19 cellular contexts compared by ENCODE assay signal in the genomic region with DNA sequence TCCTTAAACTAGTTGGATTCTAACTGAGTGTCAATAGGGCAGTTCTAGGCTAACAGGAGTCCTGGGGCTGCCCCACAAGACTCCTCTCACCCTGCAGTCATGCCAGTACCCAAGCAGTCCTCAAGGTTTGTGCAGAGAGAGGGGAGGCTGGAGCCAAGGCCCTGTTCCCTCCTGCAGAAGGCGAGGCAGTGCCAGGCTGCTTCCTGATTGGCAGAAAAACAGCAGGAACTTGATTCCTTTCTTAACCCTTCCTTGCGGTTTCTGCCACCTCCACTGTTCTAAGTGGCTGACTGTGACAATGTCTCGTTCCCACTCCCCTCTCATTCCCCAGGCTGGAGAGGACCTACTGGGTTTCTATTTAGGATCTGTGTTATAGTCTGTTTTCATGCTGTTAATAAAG.
DNase-seq lines count a peak whose midpoint lies in the region; ATAC-seq and TF ChIP-seq lines count a peak whose summit lies in the region.
"Had no signal": no experiment of that assay in that cellular context is flagged by ENCODE, and none has a peak within 500 bp of the region (broad histone marks: within the 10 kb centered on the region; RNA-seq: fewer than 3 reads in every experiment).

No MANE protein-coding gene starts in this region.

- TF ChIP-seq RAD21 in IMR-90 (IDR thresholded peaks at IDR 0.05; ENCODE audit: low read length), result no peak

- no peak overlapping the region for H2AK9ac ChIP-seq in IMR-90 (replicated peaks; ENCODE audit: low read depth, low read length, poor library complexity)

- H3K4me1 ChIP-seq in IMR-90 (ENCODE audit: control insufficient read depth, insufficient read depth, low read length) (peaks cover 17% of the 10 kb centered on the region), psoas muscle (peaks cover 8% of the 10 kb centered on the region)
- H3K4me1 ChIP-seq: BLaER1, HAP-1 had no signal

- 0 out of 2 replicates have a peak overlapping the region, but pooled peaks have one; percentile 62 for H2AK5ac ChIP-seq in IMR-90 (ENCODE audit: low read depth, low read length)

- H3K27ac ChIP-seq in CD4-positive, alpha-beta T cell (ENCODE audit: low read depth, low read length), result no peak overlapping the region
- H3K27ac ChIP-seq in IMR-90 (ENCODE audit: insufficient read depth, low read length) (peak overlapping the region; percentile 13; the same call in 1 of the 2 replicates), psoas muscle (peak overlapping the region; percentile 41)
- H3K27ac ChIP-seq: BLaER1, C4-2B had no signal

- H3K4me2 ChIP-seq in IMR-90 (ENCODE audit: low read depth, low read length), result no peak overlapping the region
- H3K4me2 ChIP-seq: BLaER1 had no signal

- no peak overlapping the region for H3K9ac ChIP-seq in IMR-90 (ENCODE audit: low read depth, low read length)
- H3K9ac ChIP-seq: BLaER1 had no signal

- no peak overlapping the region; a peak in 1 of 4 replicates for H4K8ac ChIP-seq in IMR-90 (ENCODE audit: low read depth in 2 of 2, low read length in 2 of 2)

- H3K4me3 Mint-ChIP-seq in CD4-positive, alpha-beta T cell, result no peak overlapping the region
- H3K4me3 Mint-ChIP-seq: B cell; CD4-positive, CD25-positive, alpha-beta regulatory T cell; CD8-positive, alpha-beta memory T cell; HFFc6 had no signal

- in situ Hi-C loops in IMR-90 (cut with MboI; ENCODE audit: low sequenced_read_pairs), result no loop called here

- H2BK20ac ChIP-seq in IMR-90 (ENCODE audit: low read depth, low read length), result no peak overlapping the region

- no CpG with 5 or more reads among the region's 3 CpGs for WGBS in IMR-90 (ENCODE audit: extremely low coverage in 2 of 2, insufficient read length in 1 of 2), 2 experiments
- WGBS in psoas muscle, 3 donors, result 52 to 89% (median 60%) methylated on average over 3 of the region's 3 CpGs

- no peaks in the 10 kb centered on the region for H3K27me3 Mint-ChIP-seq in CD4-positive, alpha-beta T cell
- H3K27me3 Mint-ChIP-seq: B cell; CD4-positive, CD25-positive, alpha-beta regulatory T cell; CD8-positive, alpha-beta memory T cell had no signal

- intact Hi-C loops in CD4-positive, alpha-beta T cell (cut with DNase I, micrococcal nuclease), result no loop called here
- intact Hi-C loops in IMR-90 (cut with micrococcal nuclease) (loop anchor here (10.0 kb wide), 1 partner anchor 593 kb away; no protein-coding TSS in a partner anchor), psoas muscle (cut with DNase I) (no loop called here), Right ventricle myocardium superior (cut with DNase I) (loop anchor here (10.0 kb wide), 1 partner anchor 893 kb away; a partner anchor contains a TSS)

- TF ChIP-seq CTCF in CD4-positive, alpha-beta T cell (IDR thresholded peaks at IDR 0.05), result no peak
- TF ChIP-seq CTCF in IMR-90 (conservative IDR thresholded peaks at IDR 0.05; ENCODE audit: low read depth, low read length), result no peak
- TF ChIP-seq CTCF in psoas muscle (IDR thresholded peaks at IDR 0.05), result no peak

- no peak overlapping the region for H2AFZ ChIP-seq in IMR-90 (replicated peaks; ENCODE audit: low read length, poor library complexity)

- no peak overlapping the region; the same call in 2 of the 3 replicates for H2BK15ac ChIP-seq in IMR-90 (ENCODE audit: low read depth, low read length)

- TF ChIP-seq POLR2A in IMR-90 (IDR thresholded peaks at IDR 0.05; ENCODE audit: low read depth, low read length), result no peak

- H3K56ac ChIP-seq in IMR-90 (ENCODE audit: extremely low read depth, insufficient read depth, low read length), result no peak overlapping the region

- H4K5ac ChIP-seq in IMR-90 (ENCODE audit: low read depth, low read length), result peak overlapping the region; percentile 91

- H3K36me3 ChIP-seq in IMR-90 (ENCODE audit: control insufficient read depth, insufficient read depth, low read length) (peaks cover 20% of the 10 kb centered on the region), psoas muscle (ENCODE audit: insufficient read depth in 1 of 2, low read depth in 1 of 2) (peaks cover 2 to 74% of the 10 kb centered on the region in 2 donors)

- H3K9me3 ChIP-seq in CD4-positive, alpha-beta T cell (ENCODE audit: control insufficient read depth, low read length), result no peaks in the 10 kb centered on the region
- H3K9me3 ChIP-seq in IMR-90 (ENCODE audit: control insufficient read depth, insufficient read depth, low read length) (no peaks in the 10 kb centered on the region), psoas muscle (no peaks in the 10 kb centered on the region)
- H3K9me3 ChIP-seq: HAP-1 had no signal

- POLR2A ChIA-PET in CD4-positive, alpha-beta T cell (lab: Charles Lee), result no interaction called here
- POLR2A ChIA-PET in IMR-90 (lab: Charles Lee; ENCODE audit: unreplicated experiment), result no interaction called here

- H3K4me1 Mint-ChIP-seq in CD4-positive, alpha-beta T cell (ENCODE audit: low read depth), result peaks cover 5% of the 10 kb centered on the region
- H3K4me1 Mint-ChIP-seq: B cell; CD8-positive, alpha-beta memory T cell had no signal

- H2BK120ac ChIP-seq in IMR-90 (ENCODE audit: low read depth, low read length), result peak overlapping the region; percentile 64

- peak overlapping the region; percentile 59 for H3K4ac ChIP-seq in IMR-90 (ENCODE audit: low read depth, low read length)

- no peak for ATAC-seq in CD4-positive, alpha-beta T cell (ENCODE audit: poor library complexity)
- ATAC-seq in IMR-90 (ENCODE audit: low read depth), result no peak
- peak in 2 of 4 donors; percentile 17 to 22 for ATAC-seq in psoas muscle
- ATAC-seq in Right ventricle myocardium superior (ENCODE audit: poor library complexity), result no peak
- ATAC-seq: GM12878 had no signal

- dilution Hi-C loops in IMR-90 (cut with HindIII; ENCODE audit: low sequenced_read_pairs, unreplicated experiment), result no loop called here

- no peaks in the 10 kb centered on the region for H3K9me3 Mint-ChIP-seq in CD4-positive, alpha-beta T cell
- H3K9me3 Mint-ChIP-seq: CD4-positive, CD25-positive, alpha-beta regulatory T cell; CD8-positive, alpha-beta memory T cell; HFFc6 had no signal

- H4K20me1 ChIP-seq in IMR-90 (ENCODE audit: insufficient read depth, low read length), result no peaks in the 10 kb centered on the region; the same call in 1 of the 2 replicates
- H4K20me1 ChIP-seq: BLaER1 had no signal

- H3K23ac ChIP-seq in IMR-90 (ENCODE audit: low read depth, low read length), result no peak overlapping the region

- CTCF ChIA-PET in CD4-positive, alpha-beta T cell (lab: Charles Lee), result no interaction called here
- CTCF ChIA-PET in IMR-90 (lab: Yijun Ruan, JAX), result interaction anchor here (0.7 kb wide), 1 partner anchor 67 kb away, joined by 3 read pairs; no protein-coding TSS in a partner anchor

- H3K4me3 ChIP-seq in IMR-90 (ENCODE audit: insufficient read depth, low read depth, low read length) (no peak overlapping the region), psoas muscle (no peak overlapping the region)
- H3K4me3 ChIP-seq: BLaER1, GM12878, HAP-1 had no signal

- BruUV-seq in IMR-90 (replicated peaks; lab: Mats Ljungman, UMichigan), result no TSS peak

- H3K18ac ChIP-seq in IMR-90 (ENCODE audit: low read depth, low read length), result peak overlapping the region; percentile 83

- peaks cover 94% of the 10 kb centered on the region for H3K36me3 Mint-ChIP-seq in CD4-positive, alpha-beta T cell (ENCODE audit: low read depth)

- peak overlapping the region; percentile 3 for H2BK5ac ChIP-seq in IMR-90 (ENCODE audit: low read depth, low read length, poor library complexity, severe bottlenecking)

- H4K91ac ChIP-seq in IMR-90 (ENCODE audit: insufficient read depth, low read depth, low read length), result peak overlapping the region; percentile 76

- DNase-seq in CD4-positive, alpha-beta T cell, result no peak
- no peak for DNase-seq in IMR-90
- no peak for DNase-seq in psoas muscle
- DNase-seq in middle frontal gyrus (ENCODE audit: extremely low spot score, low spot score), result no peak
- DNase-seq in Ammon's horn (ENCODE audit: low spot score), result no peak
- no peak for DNase-seq in Right ventricle myocardium superior
- DNase-seq: CD4-positive, CD25-positive, alpha-beta regulatory T cell; CD8-positive, alpha-beta memory T cell; DMS 273 treated with DMSO at 0.1 percent for 48 hours; DMS79; EL; GDM1; GOT3; HFFc6 had no signal

- H3K9me1 ChIP-seq in IMR-90 (ENCODE audit: insufficient read depth, low read length), result peaks cover 14% of the 10 kb centered on the region

- no peaks in the 10 kb centered on the region for H3K27me3 ChIP-seq in CD4-positive, alpha-beta T cell (ENCODE audit: control insufficient read depth, insufficient read depth, low read length)
- H3K27me3 ChIP-seq in IMR-90 (ENCODE audit: control insufficient read depth, insufficient read depth, low read length) (no peaks in the 10 kb centered on the region), psoas muscle (ENCODE audit: insufficient read depth in 3 of 3, low read length in 2 of 3) (no peaks in the 10 kb centered on the region)
- H3K27me3 ChIP-seq: BLaER1 had no signal

- peak overlapping the region; percentile 63; the same call in 1 of the 2 replicates for H3K14ac ChIP-seq in IMR-90 (replicated peaks; ENCODE audit: low read depth, low read length)

- peak overlapping the region; percentile 14 for H3K27ac Mint-ChIP-seq in CD4-positive, alpha-beta T cell
- H3K27ac Mint-ChIP-seq: B cell, HFFc6 had no signal

- H3K79me1 ChIP-seq in IMR-90 (ENCODE audit: low read depth in 1 of 2, low read length in 2 of 2), result no peaks in the 10 kb centered on the region

TF ChIP-seq in IMR-90, 13 proteins besides CTCF, POLR2A, EP300 and RAD21 (continues in another document):
- TF ChIP-seq RFX5 (IDR thresholded peaks at IDR 0.05; ENCODE audit: low read depth, low read length) (no peak), BHLHE40 (IDR thresholded peaks at IDR 0.05; ENCODE audit: low read depth, low read length) (no peak), MXI1 (IDR thresholded peaks at IDR 0.05; ENCODE audit: borderline replicate concordance, low read depth, low read length) (no peak), MAZ (IDR thresholded peaks at IDR 0.05; ENCODE audit: borderline replicate concordance, low read depth, low read length) (no peak), RCOR1 (IDR thresholded peaks at IDR 0.05; ENCODE audit: insufficient replicate concordance, low read length) (no peak), CHD1 (IDR thresholded peaks at IDR 0.05; ENCODE audit: low read depth, low read length) (no peak), FOS (IDR thresholded peaks at IDR 0.05; ENCODE audit: low read depth, low read length) (no peak), NFE2L2 (IDR thresholded peaks at IDR 0.05; ENCODE audit: low read depth, low read length) (no peak), MAFK (IDR thresholded peaks at IDR 0.05; ENCODE audit: low read depth, low read length) (no peak), SMC3 (IDR thresholded peaks at IDR 0.05; ENCODE audit: low read depth, low read length) (no peak)

Comparison
In these comparisons a context has a peak if more than half of its experiments do, and no peak if none do; other contexts are left out.
1. intact Hi-C loops: an anchor here in IMR-90 (10.0 kb wide) and Right ventricle myocardium superior (10.0 kb wide); none called in CD4-positive, alpha-beta T cell and psoas muscle.